In the genomic region with DNA sequence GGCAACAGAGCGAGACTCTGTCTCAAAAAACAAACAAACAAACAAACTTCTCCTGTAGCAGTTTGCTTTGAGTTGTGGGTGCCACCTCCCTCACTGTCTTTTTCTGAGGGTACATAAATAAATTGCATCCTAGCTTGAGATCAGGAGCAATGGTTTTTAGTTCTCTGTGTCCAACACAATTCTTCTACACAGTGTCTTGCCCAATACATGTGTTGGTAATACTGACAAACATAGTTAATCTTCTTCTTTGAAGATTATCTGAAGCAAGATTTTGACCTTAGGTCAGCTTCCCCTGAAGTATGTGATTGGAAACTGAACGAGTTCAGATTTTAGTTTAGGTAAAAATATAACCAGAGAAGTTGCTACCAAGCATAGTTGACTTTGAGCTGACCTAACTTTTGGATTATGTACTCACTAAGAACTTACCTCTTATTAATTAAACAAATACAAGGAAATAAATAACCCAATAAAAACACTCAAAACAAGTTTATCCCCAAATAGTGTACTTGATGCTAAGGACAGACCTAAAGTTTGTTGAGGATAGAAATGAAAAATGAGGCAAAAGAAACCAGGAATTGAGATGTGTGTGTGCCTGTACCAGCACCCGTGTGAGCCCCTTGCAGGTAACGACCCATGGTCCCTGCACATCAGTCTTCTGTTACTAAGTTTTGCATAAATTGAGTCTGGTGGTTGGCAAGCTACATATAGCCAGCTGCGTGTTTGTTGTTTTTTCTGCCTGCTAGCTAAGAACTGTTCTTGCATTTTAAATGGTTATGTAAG, we compare ENCODE assay signal across 11 cellular contexts. TPM values are rescaled to one million over a fixed set of nuclear protein-coding genes. Genes with fewer than 3 reads are reported as not detected.
A peak's percentile ranks its signal among the peaks of the same experiment; 100 is the strongest.
DNase-seq lines count a peak whose midpoint lies in the region; ATAC-seq and TF ChIP-seq lines count a peak whose summit lies in the region.
"Had no signal": no experiment of that assay in that cellular context is flagged by ENCODE, and none has a peak within 500 bp of the region (broad histone marks: within the 10 kb centered on the region; RNA-seq: fewer than 3 reads in every experiment).

No MANE protein-coding gene starts in this region.

- H3K4me3 Mint-ChIP-seq in activated naive CD4-positive, alpha-beta T cell treated with anti-CD3 and anti-CD28 coated beads, Interleukin-2, amount 10 ng/mL, durations not matched to agents 7 days and 5 days: no peak overlapping the region
- H3K4me3 Mint-ChIP-seq: activated naive CD4-positive, alpha-beta T cell treated with anti-CD3 and anti-CD28 coated beads, Interleukin-2, amount 50 U/mL, for 24 hours; effector memory CD8-positive, alpha-beta T cell had no signal

- H3K9me2 ChIP-seq in SU-DHL-6 (replicated peaks; ENCODE audit: insufficient read depth, low read length): no peaks in the 10 kb centered on the region

- H3K9me3 ChIP-seq in SU-DHL-6 (ENCODE audit: insufficient read depth, low read length): no peaks in the 10 kb centered on the region
- no peaks in the 10 kb centered on the region for H3K9me3 ChIP-seq in left lung

- H3K27me3 ChIP-seq in SU-DHL-6 (ENCODE audit: low read length) (no peaks in the 10 kb centered on the region), left lung (no peaks in the 10 kb centered on the region)

- ATAC-seq in GM19467 (IDR thresholded peaks at IDR 0.05; ENCODE audit: unreplicated experiment) (peak; percentile 70), HG03095 (IDR thresholded peaks at IDR 0.05; ENCODE audit: unreplicated experiment) (peak; percentile 76), left lung (no peak)
- ATAC-seq: effector memory CD8-positive, alpha-beta T cell had no signal

- peak; percentile 68 for DNase-seq in GM12865 (ENCODE audit: low read depth)
- DNase-seq in activated naive CD4-positive, alpha-beta T cell treated with anti-CD3 and anti-CD28 coated beads, Interleukin-2, amount 10 ng/mL, durations not matched to agents 7 days and 5 days: no peak
- no peak for DNase-seq in stimulated activated naive CD4-positive, alpha-beta T cell (lab: John Stamatoyannopoulos, UW)
- no peak for DNase-seq in T-helper 2 cell
- DNase-seq in left lung: no peak
- DNase-seq: effector memory CD8-positive, alpha-beta T cell; Kasumi-1 had no signal

- CTCF ChIA-PET in activated naive CD4-positive, alpha-beta T cell treated with anti-CD3 and anti-CD28 coated beads, Interleukin-2, amount 10 ng/mL, durations not matched to agents 7 days and 5 days (lab: Charles Lee): interaction anchor here (1.3 to 8.9 kb wide), 5 partner anchors 9 to 135 kb away, joined by 3 to 192 read pairs (median 9); no protein-coding TSS in a partner anchor

- peaks cover 5% of the 10 kb centered on the region for H3K36me3 Mint-ChIP-seq in activated naive CD4-positive, alpha-beta T cell treated with anti-CD3 and anti-CD28 coated beads, Interleukin-2, amount 10 ng/mL, durations not matched to agents 7 days and 5 days
- H3K36me3 Mint-ChIP-seq: activated naive CD4-positive, alpha-beta T cell treated with anti-CD3 and anti-CD28 coated beads, Interleukin-2, amount 50 U/mL, for 24 hours had no signal

- intact Hi-C loops in left lung (cut with DNase I): no loop called here

- H3K4me2 ChIP-seq in SU-DHL-6 (ENCODE audit: low read depth, low read length, poor library complexity, severe bottlenecking): peak overlapping the region; percentile 7

- H3K4me3 ChIP-seq in GM12865 (ENCODE audit: low read depth, low read length) (no peak overlapping the region), SU-DHL-6 (ENCODE audit: insufficient read depth, low read length, poor library complexity, severe bottlenecking) (no peak overlapping the region), left lung (no peak overlapping the region)

- no peaks in the 10 kb centered on the region for H3K9me3 Mint-ChIP-seq in activated naive CD4-positive, alpha-beta T cell treated with anti-CD3 and anti-CD28 coated beads, Interleukin-2, amount 10 ng/mL, durations not matched to agents 7 days and 5 days
- H3K9me3 Mint-ChIP-seq: activated naive CD4-positive, alpha-beta T cell treated with anti-CD3 and anti-CD28 coated beads, Interleukin-2, amount 50 U/mL, for 24 hours; effector memory CD8-positive, alpha-beta T cell had no signal

- H3K9ac ChIP-seq in SU-DHL-6 (ENCODE audit: low read length): no peak overlapping the region

- no peaks in the 10 kb centered on the region for H4K20me1 ChIP-seq in SU-DHL-6 (ENCODE audit: low read depth, low read length)

- no peaks in the 10 kb centered on the region for H3K27me3 Mint-ChIP-seq in activated naive CD4-positive, alpha-beta T cell treated with anti-CD3 and anti-CD28 coated beads, Interleukin-2, amount 10 ng/mL, durations not matched to agents 7 days and 5 days
- H3K27me3 Mint-ChIP-seq: activated naive CD4-positive, alpha-beta T cell treated with anti-CD3 and anti-CD28 coated beads, Interleukin-2, amount 50 U/mL, for 24 hours; effector memory CD8-positive, alpha-beta T cell had no signal

- no peak overlapping the region for H3K27ac ChIP-seq in SU-DHL-6 (ENCODE audit: low read depth, low read length)
- peak overlapping the region in 1 of 2 donors; percentile 14 for H3K27ac ChIP-seq in left lung

- peaks cover 42% of the 10 kb centered on the region for H3K4me1 Mint-ChIP-seq in activated naive CD4-positive, alpha-beta T cell treated with anti-CD3 and anti-CD28 coated beads, Interleukin-2, amount 10 ng/mL, durations not matched to agents 7 days and 5 days

- H3K79me2 ChIP-seq in SU-DHL-6 (ENCODE audit: insufficient read depth, low read length): no peaks in the 10 kb centered on the region

- H3K4me1 ChIP-seq in left lung: peaks cover 25 to 55% of the 10 kb centered on the region in 2 donors

- H2AFZ ChIP-seq in SU-DHL-6 (ENCODE audit: low read depth, low read length, severe bottlenecking): no peak overlapping the region

- no peak overlapping the region for H3K27ac Mint-ChIP-seq in activated naive CD4-positive, alpha-beta T cell treated with anti-CD3 and anti-CD28 coated beads, Interleukin-2, amount 10 ng/mL, durations not matched to agents 7 days and 5 days
- H3K27ac Mint-ChIP-seq: activated naive CD4-positive, alpha-beta T cell treated with anti-CD3 and anti-CD28 coated beads, Interleukin-2, amount 50 U/mL, for 24 hours had no signal

- H3K36me3 ChIP-seq in SU-DHL-6 (ENCODE audit: low read length) (no peaks in the 10 kb centered on the region), left lung (no peaks in the 10 kb centered on the region)

- TF ChIP-seq CTCF in GM12865 (IDR thresholded peaks at IDR 0.05; ENCODE audit: insufficient read depth, low read depth, low read length, missing control alignments) (no peak), SU-DHL-6 (IDR thresholded peaks at IDR 0.05; ENCODE audit: insufficient read depth, low read length, poor library complexity, severe bottlenecking) (no peak), left lung (IDR thresholded peaks at IDR 0.05) (no peak)

- no peaks in the 10 kb centered on the region for H3F3A ChIP-seq in SU-DHL-6 (ENCODE audit: insufficient read depth)

RNA-seq across cellular contexts. Expression of gene TJP2, which starts 16.2 kb away (rescaled TPM):
- total RNA-seq in left lung: 100 to 1,000 TPM in 1 of 2 donors, 10 to 100 TPM in 1; 93.0 to 116 TPM
